ENCODE assay signal across 20 cellular contexts in the genomic region with DNA sequence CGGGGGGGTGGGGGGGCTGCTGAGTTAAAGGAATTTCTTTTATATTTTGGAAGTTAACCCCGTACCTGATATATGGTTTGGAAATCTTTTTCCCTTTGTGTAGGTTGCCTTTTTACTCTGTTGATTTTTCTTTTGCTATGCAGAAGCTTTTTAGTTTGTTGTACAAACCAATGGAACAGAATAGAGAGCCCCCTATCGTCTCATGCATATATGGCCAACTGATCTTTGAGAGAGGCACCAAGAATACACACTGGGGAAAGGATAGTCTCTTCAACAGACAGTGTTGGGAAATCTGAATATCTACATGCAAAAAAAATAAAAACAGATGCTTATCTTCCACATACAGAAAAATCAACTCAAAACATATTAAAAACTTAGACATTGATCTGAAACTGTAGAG.
DNase-seq lines count a peak whose midpoint lies in the region; ATAC-seq and TF ChIP-seq lines count a peak whose summit lies in the region.
"Had no signal": no experiment of that assay in that cellular context is flagged by ENCODE, and none has a peak within 500 bp of the region (broad histone marks: within the 10 kb centered on the region; RNA-seq: fewer than 3 reads in every experiment).

No MANE protein-coding gene starts in this region.

- H3K9me3 ChIP-seq in adrenal gland (replicated peaks in 1 of 3): no peaks in the 10 kb centered on the region
- H3K9me3 ChIP-seq in effector memory CD4-positive, alpha-beta T cell (ENCODE audit: control insufficient read depth, low read length): no peaks in the 10 kb centered on the region
- H3K9me3 ChIP-seq: sigmoid colon had no signal

- no peaks in the 10 kb centered on the region for H3K27me3 ChIP-seq in adrenal gland
- no peaks in the 10 kb centered on the region for H3K27me3 ChIP-seq in effector memory CD4-positive, alpha-beta T cell (replicated peaks; ENCODE audit: control insufficient read depth, insufficient read depth, low read length, poor library complexity, severe bottlenecking)
- H3K27me3 ChIP-seq: breast epithelium, sigmoid colon had no signal

- WGBS in adrenal gland, 4 donors: 48 to 66% (median 60%) methylated on average over 3 of the region's 3 CpGs

- H3K4me1 ChIP-seq in adrenal gland (replicated peaks in 1 of 2): no peaks in the 10 kb centered on the region
- H3K4me1 ChIP-seq in effector memory CD4-positive, alpha-beta T cell (ENCODE audit: control insufficient read depth, insufficient read depth, low read length, poor library complexity, severe bottlenecking): no peaks in the 10 kb centered on the region
- H3K4me1 ChIP-seq: breast epithelium had no signal

- H3K27ac ChIP-seq in adrenal gland: no peak overlapping the region
- H3K27ac ChIP-seq in effector memory CD4-positive, alpha-beta T cell (ENCODE audit: insufficient read depth, low read length, poor library complexity, severe bottlenecking): no peak overlapping the region
- H3K27ac ChIP-seq: breast epithelium, GM23248, HL-60, sigmoid colon had no signal

- H3K36me3 ChIP-seq in adrenal gland (replicated peaks in 1 of 2): no peaks in the 10 kb centered on the region
- H3K36me3 ChIP-seq in effector memory CD4-positive, alpha-beta T cell (ENCODE audit: control insufficient read depth, insufficient read depth, low read length): no peaks in the 10 kb centered on the region
- H3K36me3 ChIP-seq: breast epithelium, sigmoid colon had no signal

- DNase-seq in ACHN (peak; percentile 3), SW480 (ENCODE audit: low spot score) (peak; percentile 5), midbrain (lab: John Stamatoyannopoulos, UW) (peak; percentile 11), foreskin fibroblast (no peak), adrenal gland (no peak)
- DNase-seq in effector memory CD4-positive, alpha-beta T cell: no peak
- DNase-seq: activated CD8-positive, alpha-beta T cell treated with anti-CD3 and anti-CD28 coated beads for 36 hours; activated T-cell treated with anti-CD3 and anti-CD28 coated beads, Interleukin-2, amount 50 U/mL, for 48 hours; COR-L47; GM23248; NCI-H2081; NCI-H524; RPMI8226; sigmoid colon; stimulated activated CD4-positive, alpha-beta T cell treated with anti-CD3 and anti-CD28 coated beads, Interleukin-1b, Interleukin-23, amount 100 ng/mL, for 48 hours; SW 1271 had no signal

- H3K4me3 ChIP-seq in GM12875 (ENCODE audit: low read depth, low read length): no peak overlapping the region
- no peak overlapping the region for H3K4me3 ChIP-seq in foreskin fibroblast (ENCODE audit: low read depth in 1 of 2, low read length in 2 of 2)
- H3K4me3 ChIP-seq in adrenal gland: no peak overlapping the region
- no peak overlapping the region for H3K4me3 ChIP-seq in effector memory CD4-positive, alpha-beta T cell (ENCODE audit: insufficient read depth, low read depth, low read length, poor library complexity, severe bottlenecking)
- H3K4me3 ChIP-seq: breast epithelium, GM23248, sigmoid colon had no signal

- intact Hi-C loops in adrenal gland (cut with DNase I): no loop called here

- ATAC-seq in HG03457 (IDR thresholded peaks at IDR 0.05; ENCODE audit: unreplicated experiment): no peak
- ATAC-seq: activated CD8-positive, alpha-beta T cell treated with anti-CD3 and anti-CD28 coated beads for 36 hours had no signal

- TF ChIP-seq POLR2A in adrenal gland (IDR thresholded peaks at IDR 0.05): no peak

- TF ChIP-seq CTCF in GM12875 (IDR thresholded peaks at IDR 0.05; ENCODE audit: borderline replicate concordance, insufficient read depth, low read depth, low read length) (peak; percentile 15; the same call in 1 of the 2 replicates), foreskin fibroblast (IDR thresholded peaks at IDR 0.05; ENCODE audit: low read depth, low read length) (no peak), adrenal gland (IDR thresholded peaks at IDR 0.05) (no peak)

- in situ Hi-C loops in ACHN (cut with HindIII; ENCODE audit: low pct_ligation_motif_present, low pct_unique_long_range_greater_than_20kb, low sequenced_read_pairs): no loop called here

Comparison
In these comparisons a context has a peak if more than half of its experiments do, and no peak if none do; other contexts are left out.
1. DNase-seq: peak in ACHN (single experiment), SW480 (single experiment) and midbrain (single experiment); none in foreskin fibroblast (0 of 2), adrenal gland (0 of 7) and effector memory CD4-positive, alpha-beta T cell (0 of 3).